22 cellular contexts compared by ENCODE assay signal in the genomic region with DNA sequence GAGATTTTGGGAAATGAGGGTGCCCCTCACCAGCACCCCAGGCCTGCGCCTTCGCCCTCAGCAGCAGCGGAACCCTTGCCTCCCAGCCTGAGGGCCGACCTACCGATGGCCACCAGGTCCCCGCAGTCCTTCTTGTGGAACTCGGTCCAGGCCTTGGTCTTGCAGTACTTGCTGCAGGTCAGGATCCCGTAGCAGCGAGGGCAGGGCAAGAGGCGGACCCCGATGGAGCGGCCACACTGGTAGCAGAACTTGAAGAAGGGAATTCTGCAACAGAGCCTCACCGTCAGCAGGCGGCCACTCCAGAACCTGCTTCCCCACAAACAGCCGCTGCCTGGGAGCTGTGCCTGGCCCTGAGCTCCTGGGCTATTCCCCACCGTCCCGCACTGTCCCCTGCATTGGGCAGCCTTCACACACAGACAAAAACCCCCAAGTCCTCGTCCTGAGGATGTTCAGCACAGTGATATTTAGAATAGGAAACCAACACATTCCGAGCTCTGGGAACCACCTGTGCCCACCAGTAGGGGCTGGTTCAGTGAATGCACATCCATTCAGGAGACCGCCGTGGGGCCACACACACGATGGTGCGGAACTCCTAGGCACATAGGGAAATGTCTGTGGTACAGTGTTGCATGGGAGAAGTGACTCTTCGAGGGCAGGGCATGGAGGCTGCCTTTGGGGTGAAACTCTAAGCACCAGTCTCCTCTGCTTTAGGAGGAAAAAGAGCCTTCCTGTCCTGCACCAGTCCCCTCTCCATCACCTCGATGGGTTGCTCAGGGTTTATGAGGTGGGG. TPM values are rescaled to one million over a fixed set of nuclear protein-coding genes. Genes with fewer than 3 reads are reported as not detected.
DNase-seq lines count a peak whose midpoint lies in the region; ATAC-seq, FAIRE-seq and TF ChIP-seq lines count a peak whose summit lies in the region.
"Had no signal": no experiment of that assay in that cellular context is flagged by ENCODE, and none has a peak within 500 bp of the region (broad histone marks: within the 10 kb centered on the region; RNA-seq: fewer than 3 reads in every experiment).

No MANE protein-coding gene starts in this region.

- intact Hi-C loops in HepG2 (cut with micrococcal nuclease; ENCODE audit: unreplicated experiment): no loop called here

- H3K79me2 ChIP-seq in HepG2 (ENCODE audit: insufficient read depth, low read length): no peaks in the 10 kb centered on the region

- TF ChIP-seq POLR2A in HepG2 (IDR thresholded peaks at IDR 0.05; ENCODE audit: insufficient read depth in 1 of 2, low read depth in 2 of 2, low read length in 2 of 2): no peak

- TF ChIP-seq EP300 in HepG2 (IDR thresholded peaks at IDR 0.05; ENCODE audit: low read depth in 2 of 2, low read length in 2 of 2): no peak
- no peak for TF ChIP-seq EP300 in HepG2 (CRISPR knock-in tag; IDR thresholded peaks at IDR 0.05; ENCODE audit: borderline replicate concordance)

- FAIRE-seq in HepG2 (lab: Jason Lieb, UNC): no peak
- FAIRE-seq: A549, small intestine, urothelium cell line had no signal

- H2AFZ ChIP-seq in HepG2 (ENCODE audit: low read length): no peak overlapping the region

- POLR2A ChIA-PET in activated CD4-positive, alpha-beta T cell treated with anti-CD3 and anti-CD28 coated beads, Interleukin-2, amount 10 ng/mL, durations not matched to agents 7 days and 5 days (lab: Charles Lee): no interaction called here
- POLR2A ChIA-PET in HepG2 (lab: Yijun Ruan, JAX): no interaction called here

- peak; percentile 16; the same call in 1 of the 3 replicates for ATAC-seq in HepG2
- ATAC-seq in activated T-helper 17 cell treated with anti-CD3 and anti-CD28 coated beads, Interleukin-2, amount 50 U/mL, for 72 hours (replicated peaks): no peak

- peaks cover 3% of the 10 kb centered on the region for H3K9me3 Mint-ChIP-seq in activated CD4-positive, alpha-beta T cell treated with anti-CD3 and anti-CD28 coated beads, Interleukin-2, amount 10 ng/mL, durations not matched to agents 7 days and 5 days
- H3K9me3 Mint-ChIP-seq in activated T-helper 17 cell treated with anti-CD3 and anti-CD28 coated beads, Interleukin-2, amount 50 U/mL, for 72 hours: peaks cover 4% of the 10 kb centered on the region
- H3K9me3 Mint-ChIP-seq: natural killer cell treated with Interleukin-12 subunit alpha and Interleukin-12 subunit beta and Interleukin-15 and Interleukin-18, amount 100 ng/mL, for 72 hours had no signal

- no peak overlapping the region for H3K4me2 ChIP-seq in HepG2 (ENCODE audit: low read depth, low read length)
- H3K4me2 ChIP-seq: A549 had no signal

- DNase-seq in activated CD4-positive, alpha-beta T cell treated with anti-CD3 and anti-CD28 coated beads for 48 hours: peak; percentile 1
- no peak for DNase-seq in activated CD4-positive, alpha-beta T cell treated with anti-CD3 and anti-CD28 coated beads, Interleukin-2, amount 10 ng/mL, durations not matched to agents 7 days and 5 days
- peak; percentile 47 for DNase-seq in activated CD8-positive, alpha-beta memory T cell treated with anti-CD3 and anti-CD28 coated beads for 24 hours
- DNase-seq in HepG2 (ENCODE audit: low spot score) (no peak), KBM-7 (no peak), UCSD-AML1 (lab: John Stamatoyannopoulos, UW; ENCODE audit: unreplicated experiment) (no peak)
- peak; percentile 10 for DNase-seq in stimulated activated CD8-positive, alpha-beta memory T cell treated with anti-CD3 and anti-CD28 coated beads, Interleukin-4, amount 100 ng/mL, for 48 hours
- DNase-seq: Calu3; effector CD4-positive, alpha-beta T cell; NCI-H1694; NCI-H2227 treated with DMSO at 0.1 percent for 48 hours; NCI-H748 treated with DMSO at 0.1 percent for 48 hours; small intestine; stimulated activated CD4-positive, alpha-beta T cell treated with anti-CD3 and anti-CD28 coated beads, Interleukin-4, amount 100 ng/mL, for 1 hour had no signal

- no peak for TF ChIP-seq CTCF in HepG2 (CRISPR knock-in tag; IDR thresholded peaks at IDR 0.05)

- H3K27ac ChIP-seq in HepG2 (ENCODE audit: extremely low read length, insufficient read depth, low read length): no peak overlapping the region
- H3K27ac ChIP-seq: A549 had no signal

- H3K27me3 Mint-ChIP-seq in activated CD4-positive, alpha-beta T cell treated with anti-CD3 and anti-CD28 coated beads, Interleukin-2, amount 10 ng/mL, durations not matched to agents 7 days and 5 days: no peaks in the 10 kb centered on the region
- H3K27me3 Mint-ChIP-seq in activated T-helper 17 cell treated with anti-CD3 and anti-CD28 coated beads, Interleukin-2, amount 50 U/mL, for 72 hours: no peaks in the 10 kb centered on the region
- H3K27me3 Mint-ChIP-seq: activated CD4-positive, alpha-beta T cell treated with anti-CD3 and anti-CD28 coated beads, Interleukin-2, amount 10 ng/mL, durations not matched to agents 24 days and 14 days; activated naive CD4-positive, alpha-beta T cell treated with anti-CD3 and anti-CD28 coated beads, Interleukin-2, amount 50 U/mL, for 24 hours; natural killer cell treated with Interleukin-12 subunit alpha and Interleukin-12 subunit beta and Interleukin-15 and Interleukin-18, amount 100 ng/mL, for 72 hours; progenitor cell of endocrine pancreas had no signal

- no peak overlapping the region for H3K9ac ChIP-seq in HepG2 (ENCODE audit: insufficient read depth, low read depth, low read length)

- no peaks in the 10 kb centered on the region for H3K9me3 ChIP-seq in HepG2 (ENCODE audit: low read length)

- 93% methylated on average over 19 of the region's 25 CpGs for WGBS in HepG2 (ENCODE audit: low lambda C conversion rate)

- no peaks in the 10 kb centered on the region for H4K20me1 ChIP-seq in HepG2 (ENCODE audit: insufficient read depth, low read length)

- BruUV-seq in HepG2 (replicated peaks; lab: Mats Ljungman, UMichigan): no TSS peak

- no peaks in the 10 kb centered on the region for H3K4me1 ChIP-seq in HepG2 (ENCODE audit: insufficient read depth, low read length)
- H3K4me1 ChIP-seq: A549 had no signal

- H3K4me3 ChIP-seq in HepG2 (replicated peaks in 1 of 3; ENCODE audit: insufficient read depth in 1 of 3, low read depth in 2 of 3, low read length in 3 of 3): no peak overlapping the region
- H3K4me3 ChIP-seq: A549 had no signal

- no peak overlapping the region for H3K4me3 Mint-ChIP-seq in activated CD4-positive, alpha-beta T cell treated with anti-CD3 and anti-CD28 coated beads, Interleukin-2, amount 10 ng/mL, durations not matched to agents 7 days and 5 days
- H3K4me3 Mint-ChIP-seq in activated T-helper 17 cell treated with anti-CD3 and anti-CD28 coated beads, Interleukin-2, amount 50 U/mL, for 72 hours: no peak overlapping the region
- H3K4me3 Mint-ChIP-seq: activated CD4-positive, alpha-beta T cell treated with anti-CD3 and anti-CD28 coated beads, Interleukin-2, amount 10 ng/mL, durations not matched to agents 24 days and 14 days; activated naive CD4-positive, alpha-beta T cell treated with anti-CD3 and anti-CD28 coated beads, Interleukin-2, amount 50 U/mL, for 24 hours; mesothelial cell of epicardium; natural killer cell treated with Interleukin-12 subunit alpha and Interleukin-12 subunit beta and Interleukin-15 and Interleukin-18, amount 100 ng/mL, for 72 hours had no signal

- no peak for TF ChIP-seq RAD21 in HepG2 (CRISPR knock-in tag; IDR thresholded peaks at IDR 0.05)

- no peaks in the 10 kb centered on the region for H3K27me3 ChIP-seq in HepG2 (ENCODE audit: control insufficient read depth in 1 of 2, insufficient read depth in 2 of 2, low read length in 2 of 2)

- peaks cover 7% of the 10 kb centered on the region for H3K36me3 Mint-ChIP-seq in activated CD4-positive, alpha-beta T cell treated with anti-CD3 and anti-CD28 coated beads, Interleukin-2, amount 10 ng/mL, durations not matched to agents 7 days and 5 days (ENCODE audit: low read depth)
- no peaks in the 10 kb centered on the region for H3K36me3 Mint-ChIP-seq in activated T-helper 17 cell treated with anti-CD3 and anti-CD28 coated beads, Interleukin-2, amount 50 U/mL, for 72 hours (ENCODE audit: low read depth)

- CTCF ChIA-PET in activated CD4-positive, alpha-beta T cell treated with anti-CD3 and anti-CD28 coated beads, Interleukin-2, amount 10 ng/mL, durations not matched to agents 7 days and 5 days (lab: Charles Lee): no interaction called here
- CTCF ChIA-PET in HepG2 (lab: Yijun Ruan, JAX; ENCODE audit: low intra/inter-chr PET ratio, low total read pairs): no interaction called here

- H3K27ac Mint-ChIP-seq in activated CD4-positive, alpha-beta T cell treated with anti-CD3 and anti-CD28 coated beads, Interleukin-2, amount 10 ng/mL, durations not matched to agents 7 days and 5 days: no peak overlapping the region
- H3K27ac Mint-ChIP-seq in activated T-helper 17 cell treated with anti-CD3 and anti-CD28 coated beads, Interleukin-2, amount 50 U/mL, for 72 hours: no peak overlapping the region
- H3K27ac Mint-ChIP-seq: activated CD4-positive, alpha-beta T cell treated with anti-CD3 and anti-CD28 coated beads, Interleukin-2, amount 10 ng/mL, durations not matched to agents 24 days and 14 days; activated naive CD4-positive, alpha-beta T cell treated with anti-CD3 and anti-CD28 coated beads, Interleukin-2, amount 50 U/mL, for 24 hours; mesothelial cell of epicardium; natural killer cell treated with Interleukin-12 subunit alpha and Interleukin-12 subunit beta and Interleukin-15 and Interleukin-18, amount 100 ng/mL, for 72 hours; progenitor cell of endocrine pancreas had no signal

- peaks cover 0 to 1% of the 10 kb centered on the region in 2 experiments; a peak in 1 of 5 replicates for H3K36me3 ChIP-seq in HepG2 (replicated peaks in 1 of 2; ENCODE audit: control insufficient read depth in 1 of 2, insufficient read depth in 2 of 2, low read length in 2 of 2)

- in situ Hi-C loops in HepG2 (cut with HindIII; ENCODE audit: extremely low pct_ligation_motif_present, low pct_unique_long_range_greater_than_20kb): no loop called here
- in situ Hi-C loops in KBM-7 (cut with MboI; ENCODE audit: low pct_unique_long_range_greater_than_20kb, low sequenced_read_pairs): no loop called here

- peaks cover 1% of the 10 kb centered on the region for H3K4me1 Mint-ChIP-seq in activated CD4-positive, alpha-beta T cell treated with anti-CD3 and anti-CD28 coated beads, Interleukin-2, amount 10 ng/mL, durations not matched to agents 7 days and 5 days
- no peaks in the 10 kb centered on the region for H3K4me1 Mint-ChIP-seq in activated T-helper 17 cell treated with anti-CD3 and anti-CD28 coated beads, Interleukin-2, amount 50 U/mL, for 72 hours
- H3K4me1 Mint-ChIP-seq: activated CD4-positive, alpha-beta T cell treated with anti-CD3 and anti-CD28 coated beads, Interleukin-2, amount 10 ng/mL, durations not matched to agents 24 days and 14 days; activated naive CD4-positive, alpha-beta T cell treated with anti-CD3 and anti-CD28 coated beads, Interleukin-2, amount 50 U/mL, for 24 hours; mesothelial cell of epicardium had no signal

RNA-seq across cellular contexts. Expression of a gene that starts 45.6 kb away (rescaled TPM):
- total RNA-seq in activated CD4-positive, alpha-beta T cell treated with anti-CD3 and anti-CD28 coated beads, Interleukin-2, amount 10 ng/mL, durations not matched to agents 7 days and 5 days: 1 to 10 TPM; 7.3 to 7.5 TPM
- 2.1 and 5.5 TPM in 2 replicates for total RNA-seq in HepG2 (2016; rRNA removed; fragmentation: Illumina TruSeq; extraction: Trizol)
- total RNA-seq in HepG2 (2016; cell fraction: cytosol; rRNA removed; fragmentation: Illumina TruSeq; extraction: Trizol; ENCODE audit: low read depth): 0.91 and 1.6 TPM in 2 replicates
- 1.8 and 5.2 TPM in 2 replicates for total RNA-seq in HepG2 (2016; cell fraction: insoluble cytoplasmic fraction; rRNA removed; fragmentation: Illumina TruSeq; extraction: Trizol)
- total RNA-seq in HepG2 (2016; cell fraction: membrane; rRNA removed; fragmentation: Illumina TruSeq; extraction: Trizol): 1.9 and 2.0 TPM in 2 replicates
- 5.4 and 7.0 TPM in 2 replicates for total RNA-seq in HepG2 (2016; cell fraction: nucleus; rRNA removed; fragmentation: Illumina TruSeq; extraction: Trizol)
- polyA plus RNA-seq in HepG2 (2011; rRNA removed): 4.0 and 4.8 TPM in 2 replicates
- 2.4 and 5.8 TPM in 2 replicates for polyA plus RNA-seq in HepG2 (2011; cell fraction: cytosol; rRNA removed)
- polyA plus RNA-seq in HepG2 (2011; cell fraction: nucleus; rRNA removed): 6.0 and 8.9 TPM in 2 replicates
- 1.1 and 2.2 TPM in 2 replicates for polyA plus RNA-seq in HepG2 (2012)
- polyA plus RNA-seq in HepG2 (2016; cell fraction: cytosol; fragmentation: Illumina TruSeq; extraction: Trizol; ENCODE audit: low read depth): 1.3 and 1.7 TPM in 2 replicates
- 3.2 and 3.7 TPM in 2 replicates for polyA plus RNA-seq in HepG2 (2016; cell fraction: insoluble cytoplasmic fraction; fragmentation: Illumina TruSeq; extraction: Trizol; ENCODE audit: low read depth)
- polyA plus RNA-seq in HepG2 (2016; cell fraction: membrane; fragmentation: Illumina TruSeq; extraction: Trizol; ENCODE audit: low read depth): 2.1 and 3.5 TPM in 2 replicates
- 12.8 and 13.1 TPM in 2 replicates for polyA plus RNA-seq in HepG2 (2016; cell fraction: nucleus; fragmentation: Illumina TruSeq; extraction: Trizol; ENCODE audit: insufficient read depth, low read depth)
- 9.2 and 40.8 TPM in 2 replicates for polyA minus RNA-seq in HepG2 (2011; rRNA and poly(A)+ RNA removed; ENCODE audit: low replicate concordance)
- polyA minus RNA-seq in HepG2 (2011; cell fraction: cytosol; rRNA and poly(A)+ RNA removed): 7.8 and 8.3 TPM in 2 replicates
- 2.1 and 4.8 TPM in 2 replicates for polyA minus RNA-seq in HepG2 (2011; cell fraction: nucleus; rRNA and poly(A)+ RNA removed)
- 1 to 10 TPM; 4.0 to 4.6 TPM for total RNA-seq in activated T-helper 17 cell treated with anti-CD3 and anti-CD28 coated beads, Interleukin-2, amount 50 U/mL, for 72 hours

Comparison
In these comparisons a context has a peak if more than half of its experiments do, and no peak if none do; other contexts are left out.
1. DNase-seq: peak in activated CD4-positive, alpha-beta T cell treated with anti-CD3 and anti-CD28 coated beads for 48 hours (single experiment), activated CD8-positive, alpha-beta memory T cell treated with anti-CD3 and anti-CD28 coated beads for 24 hours (single experiment) and stimulated activated CD8-positive, alpha-beta memory T cell treated with anti-CD3 and anti-CD28 coated beads, Interleukin-4, amount 100 ng/mL, for 48 hours (single experiment); none in activated CD4-positive, alpha-beta T cell treated with anti-CD3 and anti-CD28 coated beads, Interleukin-2, amount 10 ng/mL, durations not matched to agents 7 days and 5 days (single experiment), HepG2 (single experiment), KBM-7 (single experiment) and UCSD-AML1 (single experiment).